In genomic region chr3:133538154-133538553, GRCh38 we compare ENCODE assay signal across 33 cellular contexts.
"Had no signal": no experiment of that assay in that cellular context is flagged by ENCODE, and none has a peak within 500 bp of the region (broad histone marks: within the 10 kb centered on the region; RNA-seq: fewer than 3 reads in every experiment).

No MANE protein-coding gene starts in this region.

- H3K27me3 ChIP-seq: adrenal gland, body of pancreas, brain microvascular endothelial cell, breast epithelium had no signal

- ATAC-seq: activated CD8-positive, alpha-beta T cell treated with anti-CD3 and anti-CD28 coated beads for 36 hours; activated naive CD4-positive, alpha-beta T cell treated with anti-CD3 and anti-CD28 coated beads, Interleukin-2, amount 50 U/mL, for 72 hours; activated T-cell treated with anti-CD3 and anti-CD28 coated beads, Interleukin-2, amount 50 U/mL, for 4 hours; activated T-cell treated with anti-CD3 and anti-CD28 coated beads, Interleukin-2, amount 50 U/mL, for 72 hours; activated T-helper 17 cell treated with anti-CD3 and anti-CD28 coated beads, Interleukin-2, amount 50 U/mL, for 72 hours; body of pancreas had no signal

- H3K36me3 ChIP-seq: adrenal gland, brain microvascular endothelial cell, breast epithelium had no signal

- H3K27ac ChIP-seq: adrenal gland, body of pancreas, brain microvascular endothelial cell, breast epithelium, VCaP had no signal

- H3K4me3 ChIP-seq: adrenal gland, body of pancreas, breast epithelium had no signal

- DNase-seq: activated B cell treated with CpG ODN at 0.5 μM for 24 hours; activated CD4-positive, alpha-beta memory T cell treated with anti-CD3 and anti-CD28 coated beads for 36 hours; activated CD4-positive, alpha-beta T cell treated with anti-CD3 and anti-CD28 coated beads for 4 hours; activated CD4-positive, alpha-beta T cell treated with anti-CD3 and anti-CD28 coated beads, Interleukin-2, amount 10 ng/mL, durations not matched to agents 24 days and 14 days; activated CD4-positive, alpha-beta T cell treated with anti-CD3 and anti-CD28 coated beads, Interleukin-2, amount 50 U/mL, for 1 hour; activated CD4-positive, alpha-beta T cell treated with anti-CD3 and anti-CD28 coated beads, Interleukin-2, amount 50 U/mL, for 4 hours; activated CD4-positive, CD25-positive, alpha-beta regulatory T cell treated with anti-CD3 and anti-CD28 coated beads, Interleukin-2, amount 50 U/mL, for 72 hours; activated CD8-positive, alpha-beta memory T cell treated with anti-CD3 and anti-CD28 coated beads, Interleukin-2, amount 50 U/mL, for 4 hours; activated CD8-positive, alpha-beta T cell treated with anti-CD3 and anti-CD28 coated beads for 36 hours; activated effector memory CD4-positive, alpha-beta T cell treated with anti-CD3 and anti-CD28 coated beads, Interleukin-2, amount 50 U/mL, for 16 hours; activated gamma-delta T cell treated with Interleukin-2 at 50 U/mL for 16 hours; activated naive CD4-positive, alpha-beta T cell; activated naive CD4-positive, alpha-beta T cell treated with anti-CD3 and anti-CD28 coated beads for 36 hours; activated naive CD4-positive, alpha-beta T cell treated with anti-CD3 and anti-CD28 coated beads, Interleukin-2, amount 50 U/mL, for 16 hours; activated naive CD8-positive, alpha-beta T cell treated with anti-CD3 and anti-CD28 coated beads for 36 hours; activated T-cell treated with anti-CD3 and anti-CD28 coated beads for 4 hours; activated T-cell treated with anti-CD3 and anti-CD28 coated beads, Interleukin-2, amount 50 U/mL, for 1 hour; activated T-cell treated with anti-CD3 and anti-CD28 coated beads, Interleukin-2, amount 50 U/mL, for 4 hours; activated T-cell treated with anti-CD3 and anti-CD28 coated beads, Interleukin-2, amount 50 U/mL, for 72 hours; adrenal gland; amniotic stem cell; aorta; body of pancreas; brain microvascular endothelial cell; central memory CD4-positive, alpha-beta T cell; T-helper 2 cell; T-helper 9 cell had no signal

- FAIRE-seq: astrocyte, TTC549 had no signal

- H3K9me3 ChIP-seq: adrenal gland, body of pancreas, breast epithelium had no signal
